Comparison of ENCODE assay signal across 26 cellular contexts in the genomic region with DNA sequence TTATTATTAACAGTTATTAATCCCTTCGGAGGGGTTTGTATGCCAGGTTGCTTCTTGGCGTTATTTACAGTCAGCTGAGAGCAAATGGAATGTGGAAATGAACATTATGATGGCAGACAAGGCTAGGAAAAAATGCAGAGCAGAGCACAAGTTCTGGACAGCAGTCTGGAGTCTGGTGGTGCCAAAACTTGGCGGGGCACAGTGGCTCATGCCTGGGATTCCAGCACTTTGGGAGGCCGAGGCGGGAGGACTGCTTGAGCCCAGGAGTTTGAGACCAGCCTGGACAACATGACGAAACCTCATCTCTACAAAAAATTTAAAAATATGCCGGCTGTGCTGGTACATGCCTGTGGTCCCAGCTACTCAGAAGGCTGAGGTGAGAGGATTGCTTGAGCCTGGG.
"Had no signal": no experiment of that assay in that cellular context is flagged by ENCODE, and none has a peak within 500 bp of the region (broad histone marks: within the 10 kb centered on the region; RNA-seq: fewer than 3 reads in every experiment).

No MANE protein-coding gene starts in this region.

- H3K4me3 ChIP-seq: coronary artery, dorsolateral prefrontal cortex, gastroesophageal sphincter had no signal

- DNase-seq: activated CD4-positive, alpha-beta memory T cell treated with anti-CD3 and anti-CD28 coated beads, Interleukin-2, amount 10 ng/mL, durations not matched to agents 7 days and 5 days; activated CD4-positive, alpha-beta T cell treated with anti-CD3 and anti-CD28 coated beads for 1 hour; activated CD4-positive, alpha-beta T cell treated with anti-CD3 and anti-CD28 coated beads for 4 hours; activated CD4-positive, alpha-beta T cell treated with anti-CD3 and anti-CD28 coated beads, Interleukin-2, amount 10 ng/mL, durations not matched to agents 7 days and 5 days; activated CD4-positive, alpha-beta T cell treated with anti-CD3 and anti-CD28 coated beads, Interleukin-2, amount 50 U/mL, for 4 hours; activated CD8-positive, alpha-beta memory T cell treated with anti-CD3 and anti-CD28 coated beads, Interleukin-2, amount 50 U/mL, for 48 hours; activated gamma-delta T cell; activated naive CD4-positive, alpha-beta T cell; activated naive CD4-positive, alpha-beta T cell treated with anti-CD3 and anti-CD28 coated beads, Interleukin-2, amount 10 ng/mL, durations not matched to agents 7 days and 5 days; activated naive CD8-positive, alpha-beta T cell treated with anti-CD3 and anti-CD28 coated beads, Interleukin-2, amount 10 ng/mL, durations not matched to agents 7 days and 5 days; activated T-cell treated with anti-CD3 and anti-CD28 coated beads for 4 hours; activated T-cell treated with anti-CD3 and anti-CD28 coated beads, Interleukin-2, amount 50 U/mL, for 24 hours; activated T-cell treated with anti-CD3 and anti-CD28 coated beads, Interleukin-2, amount 50 U/mL, for 72 hours; amniotic stem cell; anterior cingulate cortex; brain microvascular endothelial cell; dorsolateral prefrontal cortex; effector memory CD4-positive, alpha-beta T cell; endodermal cell; foreskin melanocyte; T-helper 2 cell had no signal

- H3K36me3 ChIP-seq: brain microvascular endothelial cell, gastroesophageal sphincter had no signal

- ATAC-seq: activated naive CD4-positive, alpha-beta T cell treated with anti-CD3 and anti-CD28 coated beads, Interleukin-2, amount 50 U/mL, for 72 hours; activated T-cell treated with anti-CD3 and anti-CD28 coated beads, Interleukin-2, amount 50 U/mL, for 72 hours; gastroesophageal sphincter; WTC11 had no signal

- H3K27ac ChIP-seq: brain microvascular endothelial cell, coronary artery, dorsolateral prefrontal cortex, VCaP had no signal

- H3K9me3 ChIP-seq: gastroesophageal sphincter had no signal

- H3K27me3 ChIP-seq: brain microvascular endothelial cell, gastroesophageal sphincter had no signal
